ENCODE assay signal across 1 cellular context in genomic region chr6:16730720-16731502, GRCh38.
A peak's percentile ranks its signal among the peaks of the same experiment; 100 is the strongest.
TF ChIP-seq lines count a peak whose summit lies in the region.

No MANE protein-coding gene starts in this region.

TF ChIP-seq in HEK293, 187 proteins besides CTCF, POLR2A, EP300 and RAD21 (continued from another document and continues in another):
- TF ChIP-seq ZNF280C (tag by site-specific recombination; IDR thresholded peaks at IDR 0.05): no peak
- no peak for TF ChIP-seq ZNF146 (tag by site-specific recombination; IDR thresholded peaks at IDR 0.05)
- no peak for TF ChIP-seq ZNF174 (tag by site-specific recombination; IDR thresholded peaks at IDR 0.05)
- no peak for TF ChIP-seq HOXC10 (CRISPR knock-in tag; IDR thresholded peaks at IDR 0.05)
- no peak for TF ChIP-seq YY1 (tag by site-specific recombination; IDR thresholded peaks at IDR 0.05)
- TF ChIP-seq ZSCAN5A (tag by site-specific recombination; IDR thresholded peaks at IDR 0.05): no peak
- TF ChIP-seq HIC1 (tag by site-specific recombination; IDR thresholded peaks at IDR 0.05): 0 out of 2 replicates have a peak, but pooled peaks have one; percentile 14
- TF ChIP-seq PRDM2 (tag by site-specific recombination; IDR thresholded peaks at IDR 0.05; ENCODE audit: borderline replicate concordance): no peak
- no peak for TF ChIP-seq ZNF518A (tag by site-specific recombination; conservative IDR thresholded peaks at IDR 0.05; ENCODE audit: low read depth)
- no peak for TF ChIP-seq ZBTB1 (tag by site-specific recombination; IDR thresholded peaks at IDR 0.05)
- no peak for TF ChIP-seq ZNF549 (tag by site-specific recombination; IDR thresholded peaks at IDR 0.05)
- no peak for TF ChIP-seq ZNF311 (tag by site-specific recombination; IDR thresholded peaks at IDR 0.05; ENCODE audit: borderline replicate concordance)
- TF ChIP-seq OSR2 (tag by site-specific recombination; IDR thresholded peaks at IDR 0.05): peak; percentile 87
- peak; percentile 69 for TF ChIP-seq FEZF1 (tag by site-specific recombination; IDR thresholded peaks at IDR 0.05)
- no peak for TF ChIP-seq ZNF530 (tag by site-specific recombination; IDR thresholded peaks at IDR 0.05; ENCODE audit: low read depth)
- no peak for TF ChIP-seq ZNF658 (tag by site-specific recombination; IDR thresholded peaks at IDR 0.05)
- no peak for TF ChIP-seq ZNF274 (IDR thresholded peaks at IDR 0.05; ENCODE audit: low read length)
- TF ChIP-seq ZNF274 (tag by site-specific recombination; IDR thresholded peaks at IDR 0.05; ENCODE audit: borderline replicate concordance): no peak
- TF ChIP-seq ZNF138 (tag by site-specific recombination; IDR thresholded peaks at IDR 0.05; ENCODE audit: borderline replicate concordance): no peak
- peak; percentile 82 for TF ChIP-seq SP7 (tag by site-specific recombination; IDR thresholded peaks at IDR 0.05)
- no peak for TF ChIP-seq ZNF626 (tag by site-specific recombination; IDR thresholded peaks at IDR 0.05)
- no peak for TF ChIP-seq ZNF792 (tag by site-specific recombination; IDR thresholded peaks at IDR 0.05)
- no peak for TF ChIP-seq YY2 (tag by site-specific recombination; IDR thresholded peaks at IDR 0.05)
- no peak for TF ChIP-seq ZBTB8A (tag by site-specific recombination; IDR thresholded peaks at IDR 0.05)
- no peak for TF ChIP-seq ZSCAN16 (tag by site-specific recombination; IDR thresholded peaks at IDR 0.05)
- TF ChIP-seq HOXD13 (CRISPR knock-in tag; IDR thresholded peaks at IDR 0.05; ENCODE audit: borderline replicate concordance): no peak
- TF ChIP-seq ZNF221 (tag by site-specific recombination; IDR thresholded peaks at IDR 0.05; ENCODE audit: borderline replicate concordance): no peak
- TF ChIP-seq ZNF169 (tag by site-specific recombination; IDR thresholded peaks at IDR 0.05): no peak
- TF ChIP-seq TRIM28 (IDR thresholded peaks at IDR 0.05; ENCODE audit: borderline replicate concordance, low read length): 0 out of 2 replicates have a peak, but pooled peaks have one; percentile 21
- peak; percentile 16; the same call in 1 of the 2 replicates for TF ChIP-seq ZNF513 (tag by site-specific recombination; IDR thresholded peaks at IDR 0.05)
- TF ChIP-seq ZNF362 (tag by site-specific recombination; IDR thresholded peaks at IDR 0.05): peak; percentile 80
- no peak for TF ChIP-seq ZNF837 (tag by site-specific recombination; IDR thresholded peaks at IDR 0.05)
- no peak for TF ChIP-seq ZBTB7A (tag by site-specific recombination; IDR thresholded peaks at IDR 0.05; ENCODE audit: low read depth)
- no peak; the same call in 1 of the 2 replicates for TF ChIP-seq ZNF639 (tag by site-specific recombination; IDR thresholded peaks at IDR 0.05)
- TF ChIP-seq ZEB2 (tag by site-specific recombination; IDR thresholded peaks at IDR 0.05): peak; percentile 81
- peak; percentile 31; the same call in 1 of the 2 replicates for TF ChIP-seq ZNF501 (tag by site-specific recombination; IDR thresholded peaks at IDR 0.05)
- no peak for TF ChIP-seq ZNF302 (tag by site-specific recombination; IDR thresholded peaks at IDR 0.05; ENCODE audit: low read depth)
